ENCODE assay signal across 12 cellular contexts in genomic region chr5:107813559-107813958, GRCh38.
DNase-seq lines count a peak whose midpoint lies in the region; ATAC-seq and TF ChIP-seq lines count a peak whose summit lies in the region.
"Had no signal": no experiment of that assay in that cellular context is flagged by ENCODE, and none has a peak within 500 bp of the region (broad histone marks: within the 10 kb centered on the region; RNA-seq: fewer than 3 reads in every experiment).

No MANE protein-coding gene starts in this region.

- no peaks in the 10 kb centered on the region for H3K36me3 ChIP-seq in GM06990 (ENCODE audit: control insufficient read depth, insufficient read depth, low read length)

- H3K4me3 Mint-ChIP-seq in osteocyte (ENCODE audit: unreplicated experiment): no peak overlapping the region
- H3K4me3 Mint-ChIP-seq: GM23338 had no signal

- H3K27ac Mint-ChIP-seq in osteocyte (ENCODE audit: unreplicated experiment): no peak overlapping the region
- H3K27ac Mint-ChIP-seq: GM23338 had no signal

- DNase-seq in GM06990 (ENCODE audit: extremely low read depth, insufficient read length): peak; percentile 71
- DNase-seq in NCI-H526 treated with DMSO at 0.1 percent for 48 hours (lab: John Stamatoyannopoulos, UW): no peak
- no peak for DNase-seq in cerebellar cortex (ENCODE audit: low spot score)
- no peak for DNase-seq in DMS 273 treated with DMSO at 0.1 percent for 48 hours (lab: John Stamatoyannopoulos, UW)
- DNase-seq in osteocyte (ENCODE audit: extremely low spot score, unreplicated experiment): no peak
- DNase-seq: activated T-cell treated with anti-CD3 and anti-CD28 coated beads, Interleukin-2, amount 50 U/mL, for 48 hours; DMS79 treated with DMSO at 0.1 percent for 48 hours had no signal

- peak; percentile 91 for ATAC-seq in GM19324 (IDR thresholded peaks at IDR 0.05; ENCODE audit: low FRiP score, unreplicated experiment)
- ATAC-seq in HG02610 (IDR thresholded peaks at IDR 0.05; ENCODE audit: unreplicated experiment): peak; percentile 79
- ATAC-seq in HG03432 (IDR thresholded peaks at IDR 0.05; ENCODE audit: unreplicated experiment): peak; percentile 79
- ATAC-seq: GM23338, sciatic nerve had no signal

- H3K4me1 Mint-ChIP-seq in osteocyte (ENCODE audit: unreplicated experiment): peaks cover 25% of the 10 kb centered on the region

- H3K36me3 Mint-ChIP-seq in osteocyte (ENCODE audit: unreplicated experiment): no peaks in the 10 kb centered on the region

- H3K9me3 Mint-ChIP-seq in osteocyte (ENCODE audit: unreplicated experiment): no peaks in the 10 kb centered on the region
- H3K9me3 Mint-ChIP-seq: GM23338 had no signal

- no peak overlapping the region for H3K4me3 ChIP-seq in GM06990 (replicated peaks; ENCODE audit: low read depth, low read length)
- H3K4me3 ChIP-seq: GM23338 had no signal

- H3K27me3 Mint-ChIP-seq in osteocyte (ENCODE audit: unreplicated experiment): no peaks in the 10 kb centered on the region

- H3K27me3 ChIP-seq in GM06990 (replicated peaks; ENCODE audit: control insufficient read depth, insufficient read depth, low read length): no peaks in the 10 kb centered on the region

- TF ChIP-seq CTCF in GM06990 (IDR thresholded peaks at IDR 0.05; ENCODE audit: insufficient read depth, low read length, poor library complexity, severe bottlenecking) (no peak), osteocyte (IDR thresholded peaks at IDR 0.05) (no peak)
